8 cellular contexts compared by ENCODE assay signal in the genomic region with DNA sequence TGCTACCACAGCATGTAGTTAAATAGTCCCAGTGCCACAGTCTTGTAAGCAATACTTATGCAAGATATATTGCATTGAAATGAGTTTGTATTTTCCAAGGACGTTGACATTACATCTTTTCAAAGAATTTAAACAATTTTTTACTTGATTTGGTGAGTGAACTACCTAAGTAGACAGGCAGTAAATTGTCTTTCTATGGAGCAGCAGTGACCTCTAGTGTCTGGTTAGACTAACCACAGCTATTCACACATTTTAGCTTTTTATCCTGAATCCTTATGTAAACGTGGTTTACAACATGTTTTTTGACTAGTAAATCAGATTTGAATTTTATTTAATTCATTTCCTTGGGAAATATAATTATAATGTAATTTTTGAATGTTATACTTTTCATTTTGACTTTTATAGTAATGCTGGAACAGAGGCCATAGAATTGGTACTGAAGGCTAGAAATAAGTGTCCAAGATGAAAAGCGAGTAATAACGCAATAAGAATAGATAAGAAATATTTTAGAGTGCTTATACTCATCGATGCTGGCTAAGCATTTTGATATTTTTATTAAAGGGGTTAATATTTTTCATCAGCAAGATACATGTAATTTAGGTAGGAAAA. TPM values are rescaled to one million over a fixed set of nuclear protein-coding genes. Genes with fewer than 3 reads are reported as not detected.
A peak's percentile ranks its signal among the peaks of the same experiment; 100 is the strongest.
DNase-seq lines count a peak whose midpoint lies in the region; ATAC-seq, FAIRE-seq and TF ChIP-seq lines count a peak whose summit lies in the region.

No MANE protein-coding gene starts in this region.

- no peaks in the 10 kb centered on the region for H3K79me2 ChIP-seq in endothelial cell of umbilical vein (ENCODE audit: control insufficient read depth, insufficient read depth, low read length)

- H3K4me3 ChIP-seq in Peyer's patch, result no peak overlapping the region
- no peak overlapping the region for H3K4me3 ChIP-seq in endothelial cell of umbilical vein (replicated peaks in 1 of 3; ENCODE audit: insufficient read depth in 1 of 3, low read depth in 1 of 3, low read length in 3 of 3)

- no peak overlapping the region for H3K27ac ChIP-seq in Peyer's patch
- no peak overlapping the region for H3K27ac ChIP-seq in endothelial cell of umbilical vein (ENCODE audit: insufficient read depth, low read depth, low read length)

- POLR2A ChIA-PET in endothelial cell of umbilical vein (lab: Charles Lee), result no interaction called here

- no peaks in the 10 kb centered on the region for H4K20me1 ChIP-seq in endothelial cell of umbilical vein (replicated peaks; ENCODE audit: control insufficient read depth, extremely low read depth, insufficient read depth, low read length)

- no peak overlapping the region for H3K9ac ChIP-seq in endothelial cell of umbilical vein (replicated peaks; ENCODE audit: extremely low read depth, insufficient read depth, low read length)

- H3K9me1 ChIP-seq in endothelial cell of umbilical vein (replicated peaks; ENCODE audit: control insufficient read depth, extremely low read depth, insufficient read depth, low read length), result no peaks in the 10 kb centered on the region

- H3K9me3 ChIP-seq in Peyer's patch (no peaks in the 10 kb centered on the region), endothelial cell of umbilical vein (replicated peaks; ENCODE audit: control insufficient read depth, insufficient read depth, low read length) (no peaks in the 10 kb centered on the region)

- no peak overlapping the region for H2AFZ ChIP-seq in endothelial cell of umbilical vein (ENCODE audit: low read depth, low read length)

- intact Hi-C loops in endothelial cell of umbilical vein (cut with micrococcal nuclease), result loop anchor here (5.0 to 10.0 kb wide), 2 partner anchors 747 to 1954 kb away; no protein-coding TSS in a partner anchor

- TF ChIP-seq CTCF in GM20000 (IDR thresholded peaks at IDR 0.05; ENCODE audit: extremely low read depth, missing control alignments) (no peak), Peyer's patch (IDR thresholded peaks at IDR 0.05) (peak in 4 of 6 experiments; percentile 50 to 88 (median 84)), endothelial cell of umbilical vein (IDR thresholded peaks at IDR 0.05; ENCODE audit: extremely low read depth in 1 of 2, insufficient read depth in 1 of 2, low read depth in 1 of 2, low read length in 2 of 2) (peak; percentile 35 to 49)

- CTCF ChIA-PET in endothelial cell of umbilical vein (lab: Charles Lee), result interaction anchor here (0.8 to 2.1 kb wide), 13 partner anchors 9 to 1955 kb away, joined by 3 to 29 read pairs (median 5); no protein-coding TSS in a partner anchor

- dilution Hi-C loops in endothelial cell of umbilical vein (cut with MboI; ENCODE audit: extremely low pct_ligation_motif_present, low sequenced_read_pairs), result no loop called here

- no peak for TF ChIP-seq POLR2A in Peyer's patch (IDR thresholded peaks at IDR 0.05)
- TF ChIP-seq POLR2A in endothelial cell of umbilical vein (IDR thresholded peaks at IDR 0.05; ENCODE audit: low read depth, low read length), result no peak

- no peak overlapping the region for H3K4me2 ChIP-seq in endothelial cell of umbilical vein (ENCODE audit: insufficient read depth, low read length)

- BruUV-seq in endothelial cell of umbilical vein (replicated peaks; lab: Mats Ljungman, UMichigan), result no TSS peak

- DNase-seq in ELR (ENCODE audit: low read depth) (peak; percentile 70), GM20000 (ENCODE audit: low spot score) (peak; percentile 25), Peyer's patch (no peak), endothelial cell of umbilical vein (ENCODE audit: low read depth, low spot score) (peak; percentile 53), non-pigmented ciliary epithelial cell (ENCODE audit: low read depth) (peak; percentile 44), COLO668 (lab: John Stamatoyannopoulos, UW; ENCODE audit: unreplicated experiment) (no peak), NCI-H1048 (lab: John Stamatoyannopoulos, UW) (no peak)

- H3K4me1 ChIP-seq in Peyer's patch, result no peaks in the 10 kb centered on the region
- H3K4me1 ChIP-seq in endothelial cell of umbilical vein (ENCODE audit: control insufficient read depth, extremely low read depth, insufficient read depth, low read length), result no peaks in the 10 kb centered on the region

- peak; percentile 65 for ATAC-seq in HG03571 (IDR thresholded peaks at IDR 0.05; ENCODE audit: unreplicated experiment)

- FAIRE-seq in endothelial cell of umbilical vein (lab: Jason Lieb, UNC), result peak; percentile 78

- H3K36me3 ChIP-seq in Peyer's patch, result no peaks in the 10 kb centered on the region
- no peaks in the 10 kb centered on the region for H3K36me3 ChIP-seq in endothelial cell of umbilical vein (ENCODE audit: control insufficient read depth in 2 of 2, extremely low read depth in 1 of 2, insufficient read depth in 2 of 2, low read length in 2 of 2)

- H3K27me3 ChIP-seq in Peyer's patch (no peaks in the 10 kb centered on the region), endothelial cell of umbilical vein (ENCODE audit: control insufficient read depth in 2 of 2, insufficient read depth in 2 of 2, low read length in 2 of 2) (peaks cover 22 to 25% of the 10 kb centered on the region in 2 experiments)

TF ChIP-seq in endothelial cell of umbilical vein, 7 proteins besides CTCF, POLR2A, EP300 and RAD21:
- TF ChIP-seq FOS (IDR thresholded peaks at IDR 0.05; ENCODE audit: borderline replicate concordance, insufficient read depth, low read length), result no peak
- TF ChIP-seq EZH2 (IDR thresholded peaks at IDR 0.05; ENCODE audit: borderline replicate concordance, low read depth, low read length, severe bottlenecking), result no peak
- no peak for TF ChIP-seq POLR2AphosphoS5 (IDR thresholded peaks at IDR 0.05; ENCODE audit: insufficient read depth, low read depth, low read length)
- no peak for TF ChIP-seq MYC (IDR thresholded peaks at IDR 0.05; ENCODE audit: low read depth, low read length)
- TF ChIP-seq, protein P1, sequence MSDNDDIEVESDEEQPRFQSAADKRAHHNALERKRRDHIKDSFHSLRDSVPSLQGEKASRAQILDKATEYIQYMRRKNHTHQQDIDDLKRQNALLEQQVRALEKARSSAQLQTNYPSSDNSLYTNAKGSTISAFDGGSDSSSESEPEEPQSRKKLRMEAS (IDR thresholded peaks at IDR 0.05; ENCODE audit: insufficient read depth, insufficient read length), result no peak
- TF ChIP-seq GATA2 (IDR thresholded peaks at IDR 0.05; ENCODE audit: insufficient read depth, insufficient read length, low read depth, low read length), result no peak
- TF ChIP-seq JUN (IDR thresholded peaks at IDR 0.05; ENCODE audit: borderline replicate concordance, insufficient read depth, insufficient read length, low read depth), result no peak

RNA-seq across cellular contexts. Expression of a gene that starts 5.6 kb away (rescaled TPM):
- total RNA-seq in Peyer's patch (not detected), endothelial cell of umbilical vein (not detected in 2 replicates)
- polyA plus RNA-seq in endothelial cell of umbilical vein, result not detected in 2 replicates
- polyA plus RNA-seq in endothelial cell of umbilical vein (2011; cell fraction: cytosol; rRNA removed), result not detected in 2 replicates
- not detected in 2 replicates for polyA plus RNA-seq in endothelial cell of umbilical vein (2011; cell fraction: nucleus; rRNA removed)
- not detected in 2 replicates for polyA plus RNA-seq in endothelial cell of umbilical vein (2012)
- polyA minus RNA-seq in endothelial cell of umbilical vein, result not detected in 2 replicates
- polyA minus RNA-seq in endothelial cell of umbilical vein (2011; cell fraction: cytosol; rRNA and poly(A)+ RNA removed), result not detected
- not detected in 2 replicates for polyA minus RNA-seq in endothelial cell of umbilical vein (2011; cell fraction: nucleus; rRNA and poly(A)+ RNA removed)

Comparison
In these comparisons a context has a peak if more than half of its experiments do, and no peak if none do; other contexts are left out.
1. DNase-seq: peak in ELR (single experiment), GM20000 (single experiment), endothelial cell of umbilical vein (single experiment) and non-pigmented ciliary epithelial cell (single experiment); none in Peyer's patch (0 of 3), COLO668 (single experiment) and NCI-H1048 (single experiment).